ENCODE assay signal across 34 cellular contexts in the genomic region with DNA sequence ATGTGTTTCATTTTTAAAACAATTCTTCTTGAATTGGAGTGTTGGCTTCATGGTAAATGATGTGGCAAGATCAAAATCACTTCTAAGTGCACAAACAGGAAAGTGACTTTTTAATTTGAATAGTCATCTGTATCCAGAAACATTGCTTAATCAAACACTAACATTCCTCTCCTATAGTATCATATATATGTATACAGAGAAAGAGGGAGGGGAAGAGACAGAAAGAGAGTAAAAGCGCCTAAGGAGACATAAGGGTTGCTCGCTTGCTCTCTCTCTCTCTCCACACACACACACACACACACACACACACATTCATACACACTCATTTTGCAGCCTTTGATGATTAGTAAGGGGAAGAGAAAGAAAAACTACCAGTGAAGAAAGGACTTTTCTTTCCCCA.
DNase-seq lines count a peak whose midpoint lies in the region; ATAC-seq, FAIRE-seq and TF ChIP-seq lines count a peak whose summit lies in the region.
"Had no signal": no experiment of that assay in that cellular context is flagged by ENCODE, and none has a peak within 500 bp of the region (broad histone marks: within the 10 kb centered on the region; RNA-seq: fewer than 3 reads in every experiment).

No MANE protein-coding gene starts in this region.

- H3K4me3 Mint-ChIP-seq in mesothelial cell of epicardium, result no peak overlapping the region
- H3K4me3 Mint-ChIP-seq: stimulated activated naive CD8-positive, alpha-beta T cell treated with anti-CD3 and anti-CD28 coated beads, Interleukin-15, Interleukin-2, amounts not matched to agents 100 ng/mL and 50 ng/mL, for 24 hours had no signal

- H3K4me1 ChIP-seq in GM12878 (ENCODE audit: control insufficient read depth, insufficient read depth, low read length), result no peaks in the 10 kb centered on the region
- H3K4me1 ChIP-seq in spleen, result no peaks in the 10 kb centered on the region
- H3K4me1 ChIP-seq: ascending aorta, left ventricle myocardium inferior, right atrium auricular region had no signal

- H3K27me3 ChIP-seq in GM12878 (replicated peaks in 1 of 2; ENCODE audit: control insufficient read depth in 2 of 2, insufficient read depth in 2 of 2, low read length in 1 of 2) (no peaks in the 10 kb centered on the region), spleen (replicated peaks in 1 of 7) (no peaks in the 10 kb centered on the region)
- H3K27me3 ChIP-seq: ascending aorta, neutrophil, right atrium auricular region had no signal

- no peak overlapping the region for H3K27ac ChIP-seq in GM12878 (ENCODE audit: control insufficient read depth, insufficient read depth)
- H3K27ac ChIP-seq in spleen, result no peak overlapping the region
- H3K27ac ChIP-seq: ascending aorta, left ventricle myocardium inferior, neutrophil, right atrium auricular region, thoracic aorta had no signal

- 55% methylated on average over 2 of the region's 2 CpGs for WGBS in GM12878 (ENCODE audit: insufficient coverage, insufficient replicate concordance, low lambda C conversion rate, missing lambda C conversion rate)
- WGBS in spleen, 5 donors, result 78 to 100% (median 89%) methylated on average over 2 of the region's 2 CpGs

- H3K27ac Mint-ChIP-seq in mesothelial cell of epicardium, result peak overlapping the region; percentile 28
- H3K27ac Mint-ChIP-seq: stimulated activated naive CD8-positive, alpha-beta T cell treated with anti-CD3 and anti-CD28 coated beads, Interleukin-15, Interleukin-2, amounts not matched to agents 100 ng/mL and 50 ng/mL, for 24 hours had no signal

- peaks cover 2% of the 10 kb centered on the region for H3K9me3 Mint-ChIP-seq in mesothelial cell of epicardium

- RAD21 ChIA-PET in GM12878 (lab: Charles Lee; ENCODE audit: unreplicated experiment), result no interaction called here

- TF ChIP-seq CTCF in GM12878 (IDR thresholded peaks at IDR 0.05 in 2 of 3, conservative IDR thresholded peaks at IDR 0.05 in 1 of 3; ENCODE audit: control insufficient read depth in 2 of 3, extremely low read depth in 1 of 3, insufficient read depth in 1 of 3, low read depth in 3 of 3, low read length in 3 of 3) (no peak), mesothelial cell of epicardium (IDR thresholded peaks at IDR 0.05; ENCODE audit: unreplicated experiment) (no peak), spleen (IDR thresholded peaks at IDR 0.05 in 8 of 11, conservative IDR thresholded peaks at IDR 0.05 in 3 of 11) (no peak)

- H3K4me1 Mint-ChIP-seq in mesothelial cell of epicardium, result peaks cover 28% of the 10 kb centered on the region

- ATAC-seq in GM12878, result peak; percentile 59; the same call in 2 of the 3 replicates

- no peak for TF ChIP-seq EP300 in GM12878 (IDR thresholded peaks at IDR 0.05; ENCODE audit: borderline replicate concordance in 1 of 2, control insufficient read depth in 1 of 2, low read depth in 2 of 2, low read length in 2 of 2)

- H4K20me1 ChIP-seq in GM12878 (ENCODE audit: control insufficient read depth, insufficient read depth), result no peaks in the 10 kb centered on the region

- DNase-seq in NOMO-1 (lab: John Stamatoyannopoulos, UW; ENCODE audit: unreplicated experiment in 2 of 2) (peak; percentile 5 to 46), NOMO-1 treated with dmso at 0.1 percent for 144 hours (lab: John Stamatoyannopoulos, UW; ENCODE audit: unreplicated experiment) (no peak), NCI-H226 (peak; percentile 28), GM12878 (ENCODE audit: low read depth, low spot score) (no peak), mesothelial cell of epicardium (ENCODE audit: low spot score in 2 of 2, unreplicated experiment in 2 of 2) (no peak), spleen (no peak), NCI-H446 (lab: John Stamatoyannopoulos, UW) (no peak)
- DNase-seq in activated naive CD4-positive, alpha-beta T cell treated with anti-CD3 and anti-CD28 coated beads, Interleukin-2, amount 50 U/mL, for 16 hours, result no peak
- DNase-seq: 8988T; activated CD4-positive, alpha-beta T cell treated with anti-CD3 and anti-CD28 coated beads, Interleukin-2, amount 50 U/mL, for 48 hours; activated CD4-positive, CD25-positive, alpha-beta regulatory T cell treated with anti-CD3 and anti-CD28 coated beads, Interleukin-2, amount 50 U/mL, for 72 hours; activated gamma-delta T cell treated with Interleukin-2 at 50 U/mL for 16 hours; activated T-cell treated with anti-CD3 and anti-CD28 coated beads, Interleukin-2, amount 50 U/mL, for 48 hours; Calu3; central memory CD4-positive, alpha-beta T cell; cortex of kidney; effector memory CD4-positive, alpha-beta T cell; H7; head of caudate nucleus; Kasumi-1; left ventricle myocardium inferior; NCI-H1048; posterior cingulate gyrus; RPMI8226; stimulated activated CD4-positive, alpha-beta T cell treated with anti-CD3 and anti-CD28 coated beads, Interleukin-2, amount 100 ng/mL, for 24 hours; stimulated activated CD8-positive, alpha-beta memory T cell treated with anti-CD3 and anti-CD28 coated beads, Interleukin-4, amount 100 ng/mL, for 48 hours; T-helper 2 cell had no signal

- no peak overlapping the region for H3K9ac ChIP-seq in GM12878 (ENCODE audit: control insufficient read depth, insufficient read depth, low read length)

- H3K36me3 Mint-ChIP-seq in mesothelial cell of epicardium, result no peaks in the 10 kb centered on the region

- H3K9me3 ChIP-seq in GM12878 (replicated peaks; ENCODE audit: control insufficient read depth, insufficient read depth, low read length) (no peaks in the 10 kb centered on the region), spleen (peaks cover 0 to 6% (median 0%) of the 10 kb centered on the region in 8 donors)
- H3K9me3 ChIP-seq: ascending aorta, left ventricle myocardium inferior, neutrophil, right atrium auricular region, thoracic aorta had no signal

- in situ Hi-C loops in GM12878 (cut with MboI), result no loop called here

- no peak for FAIRE-seq in GM12878 (lab: Jason Lieb, UNC)
- FAIRE-seq: GM19239, keratinocyte had no signal

- H3K4me3 ChIP-seq in GM12878 (no peak overlapping the region), spleen (no peak overlapping the region)
- H3K4me3 ChIP-seq: ascending aorta, left ventricle myocardium inferior, right atrium auricular region, thoracic aorta had no signal

- BruUV-seq in GM12878 (replicated peaks; lab: Mats Ljungman, UMichigan), result no TSS peak

- POLR2A ChIA-PET in GM12878 (lab: Charles Lee), result no interaction called here

- TF ChIP-seq POLR2A in GM12878 (IDR thresholded peaks at IDR 0.05; ENCODE audit: low read depth, low read length) (no peak), spleen (IDR thresholded peaks at IDR 0.05) (no peak)

- H3K36me3 ChIP-seq in GM12878 (ENCODE audit: control insufficient read depth in 2 of 2, insufficient read depth in 2 of 2, low read length in 1 of 2) (no peaks in the 10 kb centered on the region), spleen (no peaks in the 10 kb centered on the region)
- H3K36me3 ChIP-seq: ascending aorta, left ventricle myocardium inferior, neutrophil, right atrium auricular region, thoracic aorta had no signal

- intact Hi-C loops in GM12878 (cut with micrococcal nuclease; ENCODE audit: unreplicated experiment), result loop anchor here (2.0 kb wide), 1 partner anchor 47 kb away; no protein-coding TSS in a partner anchor
- intact Hi-C loops in spleen (cut with DNase I; ENCODE audit: low total_unique reads), result no loop called here

- SMC1A ChIA-PET in GM12878 (lab: Charles Lee; ENCODE audit: uncharacterized antibody, unreplicated experiment), result interaction anchor here (1.1 kb wide), 1 partner anchor 44 kb away, joined by 3 read pairs; no protein-coding TSS in a partner anchor

- CTCF ChIA-PET in GM12878 (lab: Yijun Ruan, JAX), result interaction anchor here (1.7 kb wide), 1 partner anchor 22 kb away, joined by 3 read pairs; no protein-coding TSS in a partner anchor

- H3K79me2 ChIP-seq in GM12878 (ENCODE audit: control insufficient read depth, insufficient read depth, low read length), result no peaks in the 10 kb centered on the region

- no peak overlapping the region for H3K4me2 ChIP-seq in GM12878 (ENCODE audit: control insufficient read depth, insufficient read depth)

- no peak for TF ChIP-seq RAD21 in GM12878 (IDR thresholded peaks at IDR 0.05; ENCODE audit: insufficient read depth, low read depth, low read length)

- H2AFZ ChIP-seq in GM12878 (ENCODE audit: control insufficient read depth, low read depth, low read length), result no peak overlapping the region

- no peaks in the 10 kb centered on the region for H3K27me3 Mint-ChIP-seq in mesothelial cell of epicardium (ENCODE audit: low read depth)
- H3K27me3 Mint-ChIP-seq: stimulated activated naive CD8-positive, alpha-beta T cell treated with anti-CD3 and anti-CD28 coated beads, Interleukin-15, Interleukin-2, amounts not matched to agents 100 ng/mL and 50 ng/mL, for 24 hours had no signal

TF ChIP-seq in GM12878, 131 proteins besides CTCF, POLR2A, EP300 and RAD21:
- TF ChIP-seq IKZF2 (IDR thresholded peaks at IDR 0.05), result 0 out of 4 replicates have a peak, but pooled peaks of 1 of the 2 experiments have one; percentile 20
- no peak for TF ChIP-seq CBFB (IDR thresholded peaks at IDR 0.05; ENCODE audit: low read depth)
- no peak for TF ChIP-seq CHD1 (IDR thresholded peaks at IDR 0.05; ENCODE audit: low read depth, low read length)
- no peak for TF ChIP-seq POLR2AphosphoS5 (IDR thresholded peaks at IDR 0.05; ENCODE audit: low read length)

Comparison
In these comparisons a context has a peak if more than half of its experiments do, and no peak if none do; other contexts are left out.
1. DNase-seq: peak in NOMO-1 (2 of 2) and NCI-H226 (single experiment); none in NOMO-1 treated with dmso at 0.1 percent for 144 hours (single experiment), GM12878 (single experiment), mesothelial cell of epicardium (0 of 2), activated naive CD4-positive, alpha-beta T cell treated with anti-CD3 and anti-CD28 coated beads, Interleukin-2, amount 50 U/mL, for 16 hours (single experiment), spleen (single experiment) and NCI-H446 (0 of 2).